In the genomic region with DNA sequence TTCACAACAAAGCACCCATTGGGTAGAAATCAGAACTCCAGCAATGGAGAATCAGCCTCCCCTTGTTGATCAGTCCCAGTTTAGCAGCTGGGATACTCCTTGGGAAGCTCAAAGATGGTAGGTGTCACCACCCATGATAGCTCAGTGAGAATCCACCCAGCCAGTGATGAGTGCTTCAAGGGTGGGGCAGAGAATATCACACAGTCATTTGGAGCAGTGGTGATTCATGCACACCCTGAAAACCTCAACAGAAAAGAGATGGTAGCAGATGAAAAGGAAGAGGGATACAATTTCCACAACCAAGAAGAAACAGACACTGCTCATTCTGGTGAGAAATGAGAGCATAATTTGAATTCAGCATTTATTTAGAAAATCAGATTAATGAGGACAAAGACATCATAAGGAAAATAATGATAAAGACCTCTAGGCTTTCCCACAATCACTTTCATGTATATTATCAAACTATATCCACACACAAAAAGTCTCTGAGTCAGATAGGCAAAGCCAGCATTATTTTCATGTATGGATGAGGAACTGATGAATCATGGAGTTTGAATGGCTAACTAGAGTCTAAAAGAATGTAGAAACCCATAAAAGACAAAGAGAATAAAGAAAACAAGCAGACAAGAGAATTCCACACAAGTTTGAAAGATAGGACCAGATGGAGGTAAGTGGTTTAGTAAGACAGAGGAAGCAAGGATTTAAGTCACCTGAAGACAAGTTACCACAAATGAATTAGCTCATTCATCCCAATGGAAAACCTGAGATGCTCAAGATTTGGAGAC, we compare ENCODE assay signal across 8 cellular contexts.
A peak's percentile ranks its signal among the peaks of the same experiment; 100 is the strongest.
DNase-seq lines count a peak whose midpoint lies in the region; TF ChIP-seq lines count a peak whose summit lies in the region.

No MANE protein-coding gene starts in this region.

- H3K36me3 Mint-ChIP-seq in CD8-positive, alpha-beta memory T cell, result no peaks in the 10 kb centered on the region

- H3K27ac ChIP-seq in left ventricle myocardium inferior (replicated peaks) (peak overlapping the region; percentile 86), right atrium auricular region (peak overlapping the region in 1 of 2 donors; percentile 81), colonic mucosa (no peak overlapping the region)
- no peak overlapping the region for H3K27ac ChIP-seq in CD8-positive, alpha-beta memory T cell (ENCODE audit: low read depth, low read length)

- peaks cover 61% of the 10 kb centered on the region for H3K4me1 ChIP-seq in left ventricle myocardium inferior
- H3K4me1 ChIP-seq in right atrium auricular region, result peaks cover 0 to 40% of the 10 kb centered on the region in 2 donors
- H3K4me1 ChIP-seq in colonic mucosa, result no peaks in the 10 kb centered on the region
- no peaks in the 10 kb centered on the region for H3K4me1 ChIP-seq in CD8-positive, alpha-beta memory T cell (ENCODE audit: insufficient read depth, low read length)

- H3K27me3 Mint-ChIP-seq in CD8-positive, alpha-beta memory T cell, result peaks cover 3 to 26% of the 10 kb centered on the region in 2 donors

- no peaks in the 10 kb centered on the region for H3K9me3 Mint-ChIP-seq in CD8-positive, alpha-beta memory T cell

- H3K36me3 ChIP-seq in left ventricle myocardium inferior (no peaks in the 10 kb centered on the region), right atrium auricular region (no peaks in the 10 kb centered on the region), colonic mucosa (no peaks in the 10 kb centered on the region)
- no peaks in the 10 kb centered on the region for H3K36me3 ChIP-seq in CD8-positive, alpha-beta memory T cell (ENCODE audit: insufficient read depth, low read length)

- H3K4me3 ChIP-seq in left ventricle myocardium inferior (no peak overlapping the region), right atrium auricular region (no peak overlapping the region), colonic mucosa (no peak overlapping the region)
- H3K4me3 ChIP-seq in CD8-positive, alpha-beta memory T cell (ENCODE audit: low read length), result no peak overlapping the region

- no peak for DNase-seq in left ventricle myocardium inferior
- no peak for DNase-seq in right atrium auricular region (ENCODE audit: low spot score)
- DNase-seq in HUDEP-2 (lab: John Stamatoyannopoulos, UW; ENCODE audit: unreplicated experiment in 76 of 76), result peak in 46 of 76 experiments; percentile 2 to 70 (median 23)
- peak; percentile 31 for DNase-seq in colonic mucosa
- DNase-seq in stromal cell of bone marrow (ENCODE audit: low read depth), result peak; percentile 82
- DNase-seq in CD8-positive, alpha-beta memory T cell, result no peak
- no peak for DNase-seq in globus pallidus (ENCODE audit: low spot score)
- DNase-seq in activated gamma-delta T cell (lab: John Stamatoyannopoulos, UW), result no peak

- POLR2A ChIA-PET in CD8-positive, alpha-beta memory T cell (lab: Charles Lee), result no interaction called here

- TF ChIP-seq CTCF in left ventricle myocardium inferior (IDR thresholded peaks at IDR 0.05; ENCODE audit: borderline replicate concordance) (no peak), right atrium auricular region (IDR thresholded peaks at IDR 0.05) (no peak), colonic mucosa (IDR thresholded peaks at IDR 0.05) (no peak)

- no peak overlapping the region for H3K9ac ChIP-seq in colonic mucosa (ENCODE audit: low read depth in 2 of 2, low read length in 2 of 2)

- intact Hi-C loops in left ventricle myocardium inferior (cut with micrococcal nuclease), result no loop called here
- intact Hi-C loops in colonic mucosa (cut with DNase I), result no loop called here

- H3K4me1 Mint-ChIP-seq in CD8-positive, alpha-beta memory T cell, result no peaks in the 10 kb centered on the region

- no peak overlapping the region for H3K4me3 Mint-ChIP-seq in CD8-positive, alpha-beta memory T cell

- no peaks in the 10 kb centered on the region for H3K9me3 ChIP-seq in left ventricle myocardium inferior (replicated peaks)
- H3K9me3 ChIP-seq in right atrium auricular region, result no peaks in the 10 kb centered on the region
- no peaks in the 10 kb centered on the region for H3K9me3 ChIP-seq in colonic mucosa
- no peaks in the 10 kb centered on the region for H3K9me3 ChIP-seq in CD8-positive, alpha-beta memory T cell (ENCODE audit: low read length)

- no peak overlapping the region for H3K27ac Mint-ChIP-seq in CD8-positive, alpha-beta memory T cell

- CTCF ChIA-PET in CD8-positive, alpha-beta memory T cell (lab: Charles Lee), result no interaction called here

- H3K27me3 ChIP-seq in left ventricle myocardium inferior (ENCODE audit: low read depth), result no peaks in the 10 kb centered on the region
- H3K27me3 ChIP-seq in right atrium auricular region, result no peaks in the 10 kb centered on the region
- no peaks in the 10 kb centered on the region for H3K27me3 ChIP-seq in colonic mucosa
- no peaks in the 10 kb centered on the region for H3K27me3 ChIP-seq in CD8-positive, alpha-beta memory T cell (ENCODE audit: insufficient read depth, low read length, poor library complexity, severe bottlenecking)

Comparison
In these comparisons a context has a peak if more than half of its experiments do, and no peak if none do; other contexts are left out.
1. DNase-seq: peak in HUDEP-2 (46 of 76), colonic mucosa (single experiment) and stromal cell of bone marrow (single experiment); none in left ventricle myocardium inferior (single experiment), right atrium auricular region (single experiment), CD8-positive, alpha-beta memory T cell (0 of 5), globus pallidus (single experiment) and activated gamma-delta T cell (single experiment).